ENCODE assay signal across 8 cellular contexts in genomic region chr17:42378597-42379594, GRCh38. TPM values are rescaled to one million over a fixed set of nuclear protein-coding genes. Genes with fewer than 3 reads are reported as not detected.
DNase-seq lines count a peak whose midpoint lies in the region; ATAC-seq and TF ChIP-seq lines count a peak whose summit lies in the region.

No MANE protein-coding gene starts in this region.

- peaks cover 41% of the 10 kb centered on the region for H3K4me1 ChIP-seq in cardiac muscle cell (ENCODE audit: low read depth)

- H3K27ac Mint-ChIP-seq in activated CD4-positive, alpha-beta memory T cell treated with anti-CD3 and anti-CD28 coated beads for 36 hours: peak overlapping the region; percentile 91

- intact Hi-C loops in activated CD4-positive, alpha-beta memory T cell treated with anti-CD3 and anti-CD28 coated beads for 36 hours (cut with micrococcal nuclease): loop anchor here (1.0 kb wide), 2 partner anchors 8 to 42 kb away; no protein-coding TSS in a partner anchor

- H3K4me3 ChIP-seq in cardiac muscle cell (no peak overlapping the region), skeletal muscle cell (ENCODE audit: low read depth, low read length) (peak overlapping the region; percentile 19)

- H3K27me3 Mint-ChIP-seq in activated CD4-positive, alpha-beta memory T cell treated with anti-CD3 and anti-CD28 coated beads for 36 hours: no peaks in the 10 kb centered on the region

- CTCF ChIA-PET in activated CD4-positive, alpha-beta memory T cell treated with anti-CD3 and anti-CD28 coated beads for 36 hours (lab: Charles Lee): interaction anchor here (0.7 to 1.7 kb wide), 8 partner anchors 10 to 148 kb away, joined by 3 to 6 read pairs (median 4); partner anchors contain the start of gene STAT3

- H3K27me3 ChIP-seq in cardiac muscle cell: no peaks in the 10 kb centered on the region

- no peaks in the 10 kb centered on the region for H3K9me3 Mint-ChIP-seq in activated CD4-positive, alpha-beta memory T cell treated with anti-CD3 and anti-CD28 coated beads for 36 hours

- H3K36me3 ChIP-seq in cardiac muscle cell: no peaks in the 10 kb centered on the region

- ATAC-seq in GM18498 (IDR thresholded peaks at IDR 0.05; ENCODE audit: unreplicated experiment): no peak

- POLR2A ChIA-PET in activated CD4-positive, alpha-beta memory T cell treated with anti-CD3 and anti-CD28 coated beads for 36 hours (lab: Charles Lee): interaction anchor here (0.7 to 1.8 kb wide), 6 partner anchors 9 to 43 kb away, joined by 3 to 11 read pairs (median 4); partner anchors contain the start of gene STAT3

- no peak for TF ChIP-seq CTCF in cardiac muscle cell (IDR thresholded peaks at IDR 0.05; ENCODE audit: low read depth, low read length)

- H3K27ac ChIP-seq in cardiac muscle cell: peak overlapping the region; percentile 87

- no peaks in the 10 kb centered on the region for H3K9me3 ChIP-seq in cardiac muscle cell (ENCODE audit: low read depth)

- peak; percentile 50 for DNase-seq in activated effector memory CD4-positive, alpha-beta T cell treated with anti-CD3 and anti-CD28 coated beads, Interleukin-2, amount 50 U/mL, for 16 hours
- no peak for DNase-seq in activated effector memory CD4-positive, alpha-beta T cell treated with Interleukin-2 at 50 U/mL for 16 hours
- DNase-seq in activated CD4-positive, alpha-beta memory T cell treated with anti-CD3 and anti-CD28 coated beads for 36 hours: peak; percentile 48
- DNase-seq in cardiac muscle cell (ENCODE audit: low read depth in 1 of 2, low spot score in 1 of 2) (peak in 1 of 2 donors; percentile 29), skeletal muscle cell (ENCODE audit: low read depth) (no peak), GM19240 (ENCODE audit: insufficient read length, low spot score) (no peak)
- no peak for DNase-seq in effector CD4-positive, alpha-beta T cell

- H3K4me3 Mint-ChIP-seq in activated CD4-positive, alpha-beta memory T cell treated with anti-CD3 and anti-CD28 coated beads for 36 hours: peak overlapping the region; percentile 75

- peaks cover 34% of the 10 kb centered on the region for H3K36me3 Mint-ChIP-seq in activated CD4-positive, alpha-beta memory T cell treated with anti-CD3 and anti-CD28 coated beads for 36 hours

- peaks cover 67% of the 10 kb centered on the region for H3K4me1 Mint-ChIP-seq in activated CD4-positive, alpha-beta memory T cell treated with anti-CD3 and anti-CD28 coated beads for 36 hours (ENCODE audit: low read depth)

RNA-seq across cellular contexts. Expression of gene STAT3, which starts 9.3 kb away (rescaled TPM):
- total RNA-seq in activated CD4-positive, alpha-beta memory T cell treated with anti-CD3 and anti-CD28 coated beads for 36 hours: 100 to 1,000 TPM; 194 to 198 TPM
- total RNA-seq in cardiac muscle cell: 82.1 and 87.8 TPM in 2 replicates
- 82.7 and 102 TPM in 2 replicates for polyA plus RNA-seq in cardiac muscle cell

RNA-seq across cellular contexts. Expression of gene CAVIN1, which starts 44.2 kb away (rescaled TPM):
- total RNA-seq in activated CD4-positive, alpha-beta memory T cell treated with anti-CD3 and anti-CD28 coated beads for 36 hours: 1 to 10 TPM; 2.5 to 2.9 TPM
- 47.7 and 72.3 TPM in 2 replicates for total RNA-seq in cardiac muscle cell
- polyA plus RNA-seq in cardiac muscle cell: 40.0 and 61.3 TPM in 2 replicates

Comparison
In these comparisons a context has a peak if more than half of its experiments do, and no peak if none do; other contexts are left out.
1. DNase-seq: peak in activated effector memory CD4-positive, alpha-beta T cell treated with anti-CD3 and anti-CD28 coated beads, Interleukin-2, amount 50 U/mL, for 16 hours (single experiment) and activated CD4-positive, alpha-beta memory T cell treated with anti-CD3 and anti-CD28 coated beads for 36 hours (single experiment); none in activated effector memory CD4-positive, alpha-beta T cell treated with Interleukin-2 at 50 U/mL for 16 hours (single experiment), skeletal muscle cell (single experiment), effector CD4-positive, alpha-beta T cell (single experiment) and GM19240 (single experiment).
2. RNA of gene CAVIN1, which starts 44.2 kb away (total RNA-seq): 47.7 to 72.3 TPM in cardiac muscle cell; 2.5 to 2.9 TPM in activated CD4-positive, alpha-beta memory T cell treated with anti-CD3 and anti-CD28 coated beads for 36 hours; every median in the first group is over 10 times any median in the second.